In genomic region chr15:70713547-70714414, GRCh38 we compare ENCODE assay signal across 12 cellular contexts. TPM values are rescaled to one million over a fixed set of nuclear protein-coding genes. Genes with fewer than 3 reads are reported as not detected.
DNase-seq lines count a peak whose midpoint lies in the region; ATAC-seq and TF ChIP-seq lines count a peak whose summit lies in the region.
"Had no signal": no experiment of that assay in that cellular context is flagged by ENCODE, and none has a peak within 500 bp of the region (broad histone marks: within the 10 kb centered on the region; RNA-seq: fewer than 3 reads in every experiment).

No MANE protein-coding gene starts in this region.

- H3K27ac ChIP-seq in HUES6 (ENCODE audit: low read depth, low read length) (peak overlapping the region; percentile 67; the same call in 1 of the 2 replicates), mesodermal cell (ENCODE audit: low read depth, low read length, severe bottlenecking) (peak overlapping the region; percentile 83), tibial nerve (peak overlapping the region in 3 of 4 donors; percentile 21 to 71 (median 69))

- TF ChIP-seq POLR2A in tibial nerve (IDR thresholded peaks at IDR 0.05) = no peak

- H3K27me3 ChIP-seq in HUES6 (ENCODE audit: control insufficient read depth, insufficient read depth, low read length) = no peaks in the 10 kb centered on the region
- no peaks in the 10 kb centered on the region for H3K27me3 ChIP-seq in tibial nerve

- no peak for TF ChIP-seq EP300 in tibial nerve (IDR thresholded peaks at IDR 0.05)

- DNase-seq in choroid plexus epithelial cell (ENCODE audit: low read depth) = peak; percentile 54
- no peak for DNase-seq in tibial nerve (ENCODE audit: low spot score in 2 of 2)
- no peak for DNase-seq in activated CD8-positive, alpha-beta memory T cell treated with anti-CD3 and anti-CD28 coated beads for 24 hours
- DNase-seq in effector CD8-positive, alpha-beta T cell (lab: John Stamatoyannopoulos, UW) = no peak
- no peak for DNase-seq in activated CD8-positive, alpha-beta memory T cell treated with anti-CD3 and anti-CD28 coated beads, Interleukin-2, amount 50 U/mL, for 48 hours
- DNase-seq: activated CD4-positive, alpha-beta memory T cell treated with anti-CD3 and anti-CD28 coated beads for 36 hours; foreskin melanocyte; NCI-H2081; SHP77 had no signal

- H3K4me1 ChIP-seq in HUES6 (ENCODE audit: control insufficient read depth, insufficient read depth, low read length) (peaks cover 30% of the 10 kb centered on the region), mesodermal cell (ENCODE audit: control insufficient read depth, insufficient read depth, low read length, poor library complexity, severe bottlenecking) (peaks cover 46% of the 10 kb centered on the region), tibial nerve (peaks cover 0 to 74% (median 10%) of the 10 kb centered on the region in 4 donors)

- H3K36me3 ChIP-seq in HUES6 (ENCODE audit: control insufficient read depth, insufficient read depth, low read length) = no peaks in the 10 kb centered on the region
- H3K36me3 ChIP-seq in mesodermal cell (ENCODE audit: control insufficient read depth, insufficient read depth, low read length) = no peaks in the 10 kb centered on the region
- H3K36me3 ChIP-seq in tibial nerve = no peaks in the 10 kb centered on the region

- H3K9ac ChIP-seq in HUES6 (ENCODE audit: low read length) = no peak overlapping the region

- ATAC-seq in HG02571 (IDR thresholded peaks at IDR 0.05; ENCODE audit: unreplicated experiment) = no peak

- H3K4me3 ChIP-seq in HUES6 (ENCODE audit: low read depth, low read length) (no peak overlapping the region), choroid plexus epithelial cell (ENCODE audit: low read depth, low read length) (no peak overlapping the region), mesodermal cell (ENCODE audit: extremely low read depth, insufficient read depth, low read length, poor library complexity, severe bottlenecking) (no peak overlapping the region), tibial nerve (no peak overlapping the region)

- no peaks in the 10 kb centered on the region for H3K9me3 ChIP-seq in HUES6 (ENCODE audit: control insufficient read depth, insufficient read depth, low read depth, low read length)
- no peaks in the 10 kb centered on the region for H3K9me3 ChIP-seq in mesodermal cell (ENCODE audit: control insufficient read depth, low read length)
- H3K9me3 ChIP-seq in tibial nerve = no peaks in the 10 kb centered on the region

- no peak for TF ChIP-seq CTCF in choroid plexus epithelial cell (conservative IDR thresholded peaks at IDR 0.05; ENCODE audit: low read depth, low read length)
- TF ChIP-seq CTCF in tibial nerve (IDR thresholded peaks at IDR 0.05) = no peak

- WGBS in mesodermal cell (ENCODE audit: insufficient coverage in 2 of 2), 2 experiments = no CpG with 5 or more reads among the region's 3 CpGs
- WGBS in tibial nerve, 2 donors = 35 to 41% methylated on average over 3 of the region's 3 CpGs

RNA-seq across cellular contexts. Expression of gene UACA, which starts 49.6 kb away (rescaled TPM):
- 83.3 TPM for polyA plus RNA-seq in mesodermal cell (2013, experiment 1 of 2)
- 102 TPM for polyA plus RNA-seq in mesodermal cell (2013, experiment 2 of 2)
- total RNA-seq in tibial nerve = 100 to 1,000 TPM; 107 to 210 (median 168) TPM
